Comparison of ENCODE assay signal across 15 cellular contexts in the genomic region with DNA sequence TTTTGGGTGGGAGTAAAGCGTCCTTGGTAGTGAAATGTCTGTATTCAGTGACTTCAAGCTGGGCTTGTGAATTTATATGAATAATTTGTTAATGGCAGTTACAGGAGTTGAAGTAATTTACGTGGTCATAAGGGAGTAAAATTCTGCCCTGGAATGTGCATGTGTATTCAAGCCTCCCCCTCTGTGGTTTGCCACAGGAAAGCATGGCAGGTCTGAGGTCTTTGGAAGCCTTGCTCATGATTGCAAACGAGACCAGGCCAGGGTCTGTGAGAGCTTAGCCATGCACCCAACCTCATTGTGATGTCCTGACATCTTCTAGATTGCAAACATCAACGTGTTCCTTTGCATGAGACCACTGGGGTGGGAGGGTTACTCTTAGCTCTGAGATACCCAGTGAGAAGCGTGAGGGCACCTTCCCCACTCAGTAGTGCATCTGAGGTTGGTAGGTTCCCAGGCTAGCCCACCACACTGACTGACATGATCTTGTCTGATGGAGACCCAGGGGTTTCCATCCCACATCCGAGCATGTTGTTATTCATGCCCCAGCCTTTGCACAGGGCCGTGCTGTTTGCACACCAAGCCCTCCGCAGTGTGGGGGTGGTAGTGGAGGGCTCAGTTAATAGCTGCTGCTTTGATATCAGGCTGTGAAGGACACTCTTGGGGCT.
DNase-seq lines count a peak whose midpoint lies in the region; ATAC-seq, FAIRE-seq and TF ChIP-seq lines count a peak whose summit lies in the region.
"Had no signal": no experiment of that assay in that cellular context is flagged by ENCODE, and none has a peak within 500 bp of the region (broad histone marks: within the 10 kb centered on the region; RNA-seq: fewer than 3 reads in every experiment).

No MANE protein-coding gene starts in this region.

- H3K79me2 ChIP-seq in Loucy (ENCODE audit: insufficient read depth, low read length) (no peaks in the 10 kb centered on the region), K562 (ENCODE audit: control insufficient read depth, insufficient read depth, low read length) (no peaks in the 10 kb centered on the region)

- no peaks in the 10 kb centered on the region for H3K9me1 ChIP-seq in K562 (ENCODE audit: control insufficient read depth, insufficient read depth, low read length)

- H3K9me3 ChIP-seq in Loucy (ENCODE audit: insufficient read depth, low read depth, low read length) (no peaks in the 10 kb centered on the region), K562 (replicated peaks; ENCODE audit: control insufficient read depth, insufficient read depth, low read depth, low read length) (no peaks in the 10 kb centered on the region), transverse colon (no peaks in the 10 kb centered on the region)
- H3K9me3 ChIP-seq: ascending aorta, pancreas had no signal

- H3K4me1 Mint-ChIP-seq in nephron = peaks cover 33% of the 10 kb centered on the region
- H3K4me1 Mint-ChIP-seq: CD4-positive, CD25-positive, alpha-beta regulatory T cell had no signal

- H3K27me3 ChIP-seq in Loucy (ENCODE audit: insufficient read depth, low read length, poor library complexity, severe bottlenecking) = no peaks in the 10 kb centered on the region
- peaks cover 24 to 70% of the 10 kb centered on the region in 2 experiments for H3K27me3 ChIP-seq in K562 (ENCODE audit: control insufficient read depth in 2 of 2, insufficient read depth in 2 of 2, low read length in 2 of 2)
- no peaks in the 10 kb centered on the region for H3K27me3 ChIP-seq in transverse colon
- H3K27me3 ChIP-seq: ascending aorta, dorsolateral prefrontal cortex, pancreas had no signal

- H3K4me2 ChIP-seq in Loucy (ENCODE audit: low read depth, low read length, poor library complexity, severe bottlenecking) = peak overlapping the region; percentile 37
- H3K4me2 ChIP-seq in K562 (ENCODE audit: insufficient read depth, low read length) = no peak overlapping the region

- no peaks in the 10 kb centered on the region for H4K20me1 ChIP-seq in Loucy (ENCODE audit: insufficient read depth, low read length, poor library complexity, severe bottlenecking)
- no peaks in the 10 kb centered on the region for H4K20me1 ChIP-seq in K562 (replicated peaks; ENCODE audit: control insufficient read depth, insufficient read depth, low read length)

- H3K36me3 Mint-ChIP-seq in nephron (ENCODE audit: low read depth) = no peaks in the 10 kb centered on the region
- H3K36me3 Mint-ChIP-seq: CD4-positive, CD25-positive, alpha-beta regulatory T cell had no signal

- intact Hi-C loops in K562 (cut with micrococcal nuclease) = no loop called here
- intact Hi-C loops in transverse colon (cut with DNase I; ENCODE audit: low total_unique reads) = no loop called here

- peaks cover 11% of the 10 kb centered on the region for H3K27me3 Mint-ChIP-seq in nephron (ENCODE audit: low read depth)
- H3K27me3 Mint-ChIP-seq: CD4-positive, CD25-positive, alpha-beta regulatory T cell had no signal

- H3K4me3 ChIP-seq in Loucy (ENCODE audit: low read length, poor library complexity, severe bottlenecking) (no peak overlapping the region), K562 (no peak overlapping the region), transverse colon (no peak overlapping the region)
- H3K4me3 ChIP-seq: ascending aorta, dorsolateral prefrontal cortex, lung, pancreas had no signal

- BruUV-seq in K562 (replicated peaks; lab: Mats Ljungman, UMichigan) = no TSS peak

- H3K9me2 ChIP-seq in Loucy (replicated peaks; ENCODE audit: low read depth, low read length) = no peaks in the 10 kb centered on the region

- FAIRE-seq in K562 (lab: Jason Lieb, UNC) = no peak
- FAIRE-seq: G401.6, pancreas had no signal

- in situ Hi-C loops in K562 (cut with MboI) = no loop called here
- in situ Hi-C loops in transverse colon (cut with MboI; ENCODE audit: low pct_ligation_motif_present in 1 of 4, low pct_unique_long_range_greater_than_20kb in 1 of 4, low sequenced_read_pairs in 3 of 4) = no loop called here

- H3K9me3 Mint-ChIP-seq in nephron = peaks cover 3% of the 10 kb centered on the region

- DNase-seq in K562 (ENCODE audit: extremely low read depth in 1 of 4, low spot score in 3 of 4) (no peak), transverse colon (no peak), NCI-H1092 treated with DMSO at 0.1 percent for 48 hours (lab: John Stamatoyannopoulos, UW) (no peak)
- DNase-seq: activated CD4-positive, alpha-beta T cell treated with anti-CD3 and anti-CD28 coated beads, Interleukin-2, amount 50 U/mL, for 1 hour; CD4-positive, CD25-positive, alpha-beta regulatory T cell; H9 had no signal

- ATAC-seq in K562 = no peak
- ATAC-seq in HG03469 (IDR thresholded peaks at IDR 0.05; ENCODE audit: unreplicated experiment) = no peak
- ATAC-seq in HG02642 (IDR thresholded peaks at IDR 0.05; ENCODE audit: poor library complexity, unreplicated experiment) = no peak
- ATAC-seq: pancreas had no signal

- H3K9ac ChIP-seq in Loucy (ENCODE audit: low read depth, low read length, poor library complexity, severe bottlenecking) = no peak overlapping the region
- H3K9ac ChIP-seq in K562 (ENCODE audit: insufficient read depth in 1 of 2, low read depth in 2 of 2, low read length in 2 of 2) = no peak overlapping the region

- H3K27ac ChIP-seq in K562 (ENCODE audit: extremely low read depth, low read depth, low read length) (no peak overlapping the region), transverse colon (peak overlapping the region; percentile 56 to 84 (median 82))
- H3K27ac ChIP-seq: ascending aorta, dorsolateral prefrontal cortex, pancreas had no signal

- TF ChIP-seq POLR2A in K562 (conservative IDR thresholded peaks at IDR 0.05) = no peak
- no peak for TF ChIP-seq POLR2A in transverse colon (IDR thresholded peaks at IDR 0.05)

- no peak overlapping the region for H2AFZ ChIP-seq in Loucy (ENCODE audit: low read length)
- no peak overlapping the region for H2AFZ ChIP-seq in K562 (ENCODE audit: low read depth, low read length)

- peak overlapping the region in 2 of 3 experiments; percentile 50 to 68 for H3K27ac Mint-ChIP-seq in nephron

- POLR2A ChIA-PET in K562 (lab: Yijun Ruan, JAX) = no interaction called here

- no peaks in the 10 kb centered on the region for H3F3A ChIP-seq in Loucy (ENCODE audit: low read depth)

- TF ChIP-seq CTCF in Loucy (conservative IDR thresholded peaks at IDR 0.05; ENCODE audit: low read length) (no peak), K562 (IDR thresholded peaks at IDR 0.05 in 2 of 3, conservative IDR thresholded peaks at IDR 0.05 in 1 of 3; ENCODE audit: insufficient read depth in 2 of 3, low read depth in 1 of 3, low read length in 3 of 3) (no peak), nephron (IDR thresholded peaks at IDR 0.05; ENCODE audit: unreplicated experiment in 3 of 3) (no peak), transverse colon (IDR thresholded peaks at IDR 0.05) (no peak)

- CTCF ChIA-PET in K562 (lab: Yijun Ruan, JAX; ENCODE audit: low intra/inter-chr PET ratio) = no interaction called here

- 0% methylated on average over 8 of the region's 8 CpGs for whole genome bisulfite sequencing in K562 (ENCODE audit: insufficient coverage, low coverage, missing lambda C conversion rate)
- WGBS in transverse colon (ENCODE audit: low coverage in 1 of 2), 2 donors = 76 to 82% methylated on average over 2 to 8 of the region's 8 CpGs

- H3K36me3 ChIP-seq in Loucy (ENCODE audit: insufficient read depth, low read length) (no peaks in the 10 kb centered on the region), K562 (ENCODE audit: control insufficient read depth, insufficient read depth, low read length) (no peaks in the 10 kb centered on the region), transverse colon (no peaks in the 10 kb centered on the region)
- H3K36me3 ChIP-seq: ascending aorta, pancreas had no signal

- no peak for TF ChIP-seq EP300 in K562 (IDR thresholded peaks at IDR 0.05; ENCODE audit: low read length)
- no peak for TF ChIP-seq EP300 in transverse colon (IDR thresholded peaks at IDR 0.05; ENCODE audit: low read depth)

- peak overlapping the region in 1 of 3 experiments; percentile 1 for H3K4me3 Mint-ChIP-seq in nephron
- H3K4me3 Mint-ChIP-seq: CD4-positive, CD25-positive, alpha-beta regulatory T cell; H9 had no signal

- peaks cover 26% of the 10 kb centered on the region for H3K4me1 ChIP-seq in Loucy (ENCODE audit: insufficient read depth, low read length, poor library complexity, severe bottlenecking)
- no peaks in the 10 kb centered on the region; a peak in 1 of 5 replicates for H3K4me1 ChIP-seq in K562 (replicated peaks in 1 of 2; ENCODE audit: control insufficient read depth in 2 of 2, insufficient read depth in 2 of 2, low read length in 2 of 2)
- H3K4me1 ChIP-seq in transverse colon = peaks cover 0 to 6% (median 5%) of the 10 kb centered on the region in 4 donors
- H3K4me1 ChIP-seq: ascending aorta, pancreas had no signal

- TF ChIP-seq RAD21 in K562 (CRISPR knock-in tag; conservative IDR thresholded peaks at IDR 0.05 in 1 of 2, IDR thresholded peaks at IDR 0.05 in 1 of 2) = no peak

TF ChIP-seq in K562, 482 proteins besides CTCF, POLR2A, EP300 and RAD21:
- TF ChIP-seq ZC3H4 (CRISPR knock-in tag; IDR thresholded peaks at IDR 0.05; ENCODE audit: borderline replicate concordance) (no peak), NR2C1 (IDR thresholded peaks at IDR 0.05) (no peak), NR2C1 (tag; IDR thresholded peaks at IDR 0.05) (no peak), RBM22 (IDR thresholded peaks at IDR 0.05; ENCODE audit: low read depth, low read length, poor library complexity, severe bottlenecking) (no peak), ZKSCAN3 (CRISPR knock-in tag; IDR thresholded peaks at IDR 0.05) (peak; percentile 78; the same call in 1 of the 2 replicates), ZNF165 (CRISPR knock-in tag; IDR thresholded peaks at IDR 0.05; ENCODE audit: borderline replicate concordance) (no peak)
